ENCODE assay signal across 1 cellular context in the genomic region with DNA sequence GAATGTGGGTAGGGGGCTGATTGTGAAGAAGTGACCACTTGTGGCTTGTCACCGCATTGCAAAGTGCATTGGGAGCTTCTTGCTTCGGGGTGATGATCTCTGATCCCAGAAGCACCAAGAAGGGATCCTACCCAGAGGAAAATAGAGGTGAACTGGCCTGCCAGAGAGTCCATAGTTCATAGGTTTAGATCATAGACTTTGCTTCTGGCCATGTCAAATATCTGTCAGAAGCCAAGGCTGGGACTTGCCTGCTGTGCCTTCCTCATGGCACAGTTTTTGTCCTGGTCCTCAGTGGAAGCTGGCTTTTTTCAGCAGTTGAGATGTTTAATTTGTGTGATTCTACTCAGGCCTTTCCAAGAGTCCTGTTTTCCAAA.
TF ChIP-seq lines count a peak whose summit lies in the region.

No MANE protein-coding gene starts in this region.

TF ChIP-seq in GM12878, 131 proteins besides CTCF, POLR2A, EP300 and RAD21:
- TF ChIP-seq RELA (IDR thresholded peaks at IDR 0.05; ENCODE audit: borderline replicate concordance, partially characterized antibody) (no peak), KDM1A (IDR thresholded peaks at IDR 0.05; ENCODE audit: borderline replicate concordance) (no peak), ZNF217 (IDR thresholded peaks at IDR 0.05) (no peak), RBBP5 (conservative IDR thresholded peaks at IDR 0.05) (no peak), MYC (IDR thresholded peaks at IDR 0.05; ENCODE audit: insufficient read depth, insufficient read length, insufficient replicate concordance, low read length, severe bottlenecking) (no peak), CREM (IDR thresholded peaks at IDR 0.05; ENCODE audit: low read depth) (no peak), IKZF1 (conservative IDR thresholded peaks at IDR 0.05) (no peak), HCFC1 (IDR thresholded peaks at IDR 0.05; ENCODE audit: low read length) (no peak), NFXL1 (IDR thresholded peaks at IDR 0.05; ENCODE audit: borderline replicate concordance) (no peak)
- TF ChIP-seq, protein P1, sequence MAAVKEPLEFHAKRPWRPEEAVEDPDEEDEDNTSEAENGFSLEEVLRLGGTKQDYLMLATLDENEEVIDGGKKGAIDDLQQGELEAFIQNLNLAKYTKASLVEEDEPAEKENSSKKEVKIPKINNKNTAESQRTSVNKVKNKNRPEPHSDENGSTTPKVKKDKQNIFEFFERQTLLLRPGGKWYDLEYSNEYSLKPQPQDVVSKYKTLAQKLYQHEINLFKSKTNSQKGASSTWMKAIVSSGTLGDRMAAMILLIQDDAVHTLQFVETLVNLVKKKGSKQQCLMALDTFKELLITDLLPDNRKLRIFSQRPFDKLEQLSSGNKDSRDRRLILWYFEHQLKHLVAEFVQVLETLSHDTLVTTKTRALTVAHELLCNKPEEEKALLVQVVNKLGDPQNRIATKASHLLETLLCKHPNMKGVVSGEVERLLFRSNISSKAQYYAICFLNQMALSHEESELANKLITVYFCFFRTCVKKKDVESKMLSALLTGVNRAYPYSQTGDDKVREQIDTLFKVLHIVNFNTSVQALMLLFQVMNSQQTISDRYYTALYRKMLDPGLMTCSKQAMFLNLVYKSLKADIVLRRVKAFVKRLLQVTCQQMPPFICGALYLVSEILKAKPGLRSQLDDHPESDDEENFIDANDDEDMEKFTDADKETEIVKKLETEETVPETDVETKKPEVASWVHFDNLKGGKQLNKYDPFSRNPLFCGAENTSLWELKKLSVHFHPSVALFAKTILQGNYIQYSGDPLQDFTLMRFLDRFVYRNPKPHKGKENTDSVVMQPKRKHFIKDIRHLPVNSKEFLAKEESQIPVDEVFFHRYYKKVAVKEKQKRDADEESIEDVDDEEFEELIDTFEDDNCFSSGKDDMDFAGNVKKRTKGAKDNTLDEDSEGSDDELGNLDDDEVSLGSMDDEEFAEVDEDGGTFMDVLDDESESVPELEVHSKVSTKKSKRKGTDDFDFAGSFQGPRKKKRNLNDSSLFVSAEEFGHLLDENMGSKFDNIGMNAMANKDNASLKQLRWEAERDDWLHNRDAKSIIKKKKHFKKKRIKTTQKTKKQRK (IDR thresholded peaks at IDR 0.05; ENCODE audit: low read depth, low read length), result no peak
